In the genomic region with DNA sequence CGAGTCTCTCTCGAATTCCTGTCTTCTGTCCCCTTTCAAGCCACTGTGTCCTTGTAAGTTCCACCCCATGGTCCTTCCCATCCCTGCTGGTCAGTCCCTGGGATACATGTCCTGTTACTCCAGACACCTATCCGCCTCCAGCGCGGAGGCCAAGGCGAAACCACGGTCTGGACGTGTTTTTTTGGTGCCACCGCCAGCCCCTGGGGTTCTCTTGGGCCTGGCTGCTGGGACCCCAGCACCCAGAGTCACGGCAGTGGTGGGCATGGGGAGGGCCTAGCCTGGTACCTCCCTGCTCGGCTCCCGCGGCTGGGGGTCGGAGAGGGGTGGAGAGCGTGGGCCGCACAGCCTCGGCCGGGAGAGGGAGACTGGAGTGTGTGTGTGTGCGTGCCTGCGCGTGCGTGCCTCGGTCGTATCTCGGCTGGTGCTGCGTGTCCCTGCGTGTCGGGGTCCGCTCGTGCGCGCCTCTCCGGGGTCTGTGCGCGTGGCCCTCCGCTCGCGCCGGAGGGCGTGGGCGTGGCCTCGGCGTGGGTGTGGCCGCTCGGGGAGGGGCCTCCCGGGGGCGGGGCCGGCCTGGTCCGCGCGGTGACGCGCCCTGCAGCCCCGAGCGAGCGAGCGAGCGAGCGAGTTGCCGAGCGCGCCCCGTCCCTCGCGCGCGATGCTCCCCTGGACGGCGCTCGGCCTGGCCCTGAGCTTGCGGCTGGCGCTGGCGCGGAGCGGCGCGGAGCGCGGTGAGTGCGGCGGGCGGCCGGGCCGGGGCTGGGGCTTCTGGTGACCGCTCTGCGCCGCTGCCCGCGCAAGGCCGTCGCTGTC, we compare ENCODE assay signal across 8 cellular contexts. TPM values are rescaled to one million over a fixed set of nuclear protein-coding genes. Genes with fewer than 3 reads are reported as not detected.
A peak's percentile ranks its signal among the peaks of the same experiment; 100 is the strongest.
DNase-seq lines count a peak whose midpoint lies in the region; ATAC-seq, FAIRE-seq and TF ChIP-seq lines count a peak whose summit lies in the region.

Gene VWA1, plus strand, starts transcription at position 597 of the 810 bp plus-strand sequence. Its CDS starts 59 bp downstream, at position 656.

- H3K9me3 ChIP-seq in BLaER1 (no peaks in the 10 kb centered on the region), GM12878 (replicated peaks; ENCODE audit: control insufficient read depth, insufficient read depth, low read length) (no peaks in the 10 kb centered on the region)

- ATAC-seq in HG02763 (IDR thresholded peaks at IDR 0.05; ENCODE audit: unreplicated experiment) (peak; percentile 38), GM12878 (peak; percentile 60), sciatic nerve (peak; percentile 35), HG02852 (IDR thresholded peaks at IDR 0.05; ENCODE audit: unreplicated experiment) (no peak), GM19023 (IDR thresholded peaks at IDR 0.05; ENCODE audit: unreplicated experiment) (no peak)

- peak within 1 kb of the TSS; percentile 100 for H3K4me2 ChIP-seq in BLaER1
- peak within 1 kb of the TSS; percentile 84 for H3K4me2 ChIP-seq in GM12878 (ENCODE audit: control insufficient read depth, insufficient read depth)

- H4K20me1 ChIP-seq in BLaER1 (peaks cover 41% of the 10 kb centered on the region), GM12878 (ENCODE audit: control insufficient read depth, insufficient read depth) (no peaks in the 10 kb centered on the region)

- CTCF ChIA-PET in GM12878 (lab: Yijun Ruan, JAX) = no interaction called here

- H3K27me3 ChIP-seq in BLaER1 = no peaks in the 10 kb centered on the region
- H3K27me3 ChIP-seq in GM12878 (replicated peaks in 1 of 2; ENCODE audit: control insufficient read depth in 2 of 2, insufficient read depth in 2 of 2, low read length in 1 of 2) = peaks cover 0 to 11% of the 10 kb centered on the region in 2 experiments; a peak in 3 of 4 replicates

- H3K36me3 ChIP-seq in BLaER1 (peaks cover 12% of the 10 kb centered on the region; the same call in 1 of the 2 replicates), GM12878 (ENCODE audit: control insufficient read depth in 2 of 2, insufficient read depth in 2 of 2, low read length in 1 of 2) (no peaks in the 10 kb centered on the region)

- H3K79me2 ChIP-seq in GM12878 (ENCODE audit: control insufficient read depth, insufficient read depth, low read length) = no peaks in the 10 kb centered on the region

- no peak for TF ChIP-seq POLR2A in GM12878 (IDR thresholded peaks at IDR 0.05; ENCODE audit: low read depth, low read length)

- no peak for TF ChIP-seq RAD21 in GM12878 (IDR thresholded peaks at IDR 0.05; ENCODE audit: insufficient read depth, low read depth, low read length)

- H3K4me3 ChIP-seq in BLaER1 (peak within 1 kb of the TSS; percentile 75), GM12878 (peak within 1 kb of the TSS; percentile 57)

- RAD21 ChIA-PET in GM12878 (lab: Charles Lee; ENCODE audit: unreplicated experiment) = no interaction called here

- DNase-seq in T-helper 2 cell = peak; percentile 30 to 69 (median 34)
- DNase-seq in GM12878 (ENCODE audit: low read depth, low spot score) = no peak
- DNase-seq in hippocampal formation (lab: John Stamatoyannopoulos, UW) = peak; percentile 26 to 76
- peak; percentile 86 for DNase-seq in sciatic nerve (ENCODE audit: low spot score)

- no peak for TF ChIP-seq CTCF in GM12878 (IDR thresholded peaks at IDR 0.05 in 2 of 3, conservative IDR thresholded peaks at IDR 0.05 in 1 of 3; ENCODE audit: control insufficient read depth in 2 of 3, extremely low read depth in 1 of 3, insufficient read depth in 1 of 3, low read depth in 3 of 3, low read length in 3 of 3)

- POLR2A ChIA-PET in GM12878 (lab: Charles Lee) = interaction anchor here (1.0 to 1.1 kb wide), 2 partner anchors 27 to 459 kb away, joined by 3 read pairs; no protein-coding TSS in a partner anchor

- H3K9ac ChIP-seq in BLaER1 (peak within 1 kb of the TSS; percentile 82), GM12878 (ENCODE audit: control insufficient read depth, insufficient read depth, low read length) (peak within 1 kb of the TSS; percentile 34; the same call in 1 of the 2 replicates)

- no peak for TF ChIP-seq EP300 in GM12878 (IDR thresholded peaks at IDR 0.05; ENCODE audit: borderline replicate concordance in 1 of 2, control insufficient read depth in 1 of 2, low read depth in 2 of 2, low read length in 2 of 2)

- intact Hi-C loops in GM12878 (cut with micrococcal nuclease; ENCODE audit: unreplicated experiment) = no loop called here
- intact Hi-C loops in sciatic nerve (cut with DNase I) = no loop called here

- no TSS peak for BruUV-seq in GM12878 (replicated peaks; lab: Mats Ljungman, UMichigan)

- WGBS in GM12878 (ENCODE audit: insufficient coverage, insufficient replicate concordance, low lambda C conversion rate, missing lambda C conversion rate) = 17% methylated on average over 49 of the region's 91 CpGs

- in situ Hi-C loops in GM12878 (cut with MboI) = no loop called here

- peaks cover 96% of the 10 kb centered on the region for H3K4me1 ChIP-seq in BLaER1
- H3K4me1 ChIP-seq in GM12878 (ENCODE audit: control insufficient read depth, insufficient read depth, low read length) = peaks cover 20% of the 10 kb centered on the region

- H3K27ac ChIP-seq in BLaER1 (peak within 1 kb of the TSS; percentile 94), GM12878 (ENCODE audit: control insufficient read depth, insufficient read depth) (no peak within 1 kb of the TSS)

- no peak for FAIRE-seq in GM12878 (lab: Jason Lieb, UNC)

- peak within 1 kb of the TSS; percentile 65 for H2AFZ ChIP-seq in GM12878 (ENCODE audit: control insufficient read depth, low read depth, low read length)

- SMC1A ChIA-PET in GM12878 (lab: Charles Lee; ENCODE audit: uncharacterized antibody, unreplicated experiment) = no interaction called here

TF ChIP-seq in GM12878, 131 proteins besides CTCF, POLR2A, EP300 and RAD21 (continues in another document):
- TF ChIP-seq PML (IDR thresholded peaks at IDR 0.05; ENCODE audit: low read length) = no peak
- peak; percentile 20; the same call in 1 of the 2 replicates for TF ChIP-seq MAX (IDR thresholded peaks at IDR 0.05; ENCODE audit: low read depth, low read length)
- no peak for TF ChIP-seq GABPA (IDR thresholded peaks at IDR 0.05; ENCODE audit: low read depth)
- TF ChIP-seq, protein P1, sequence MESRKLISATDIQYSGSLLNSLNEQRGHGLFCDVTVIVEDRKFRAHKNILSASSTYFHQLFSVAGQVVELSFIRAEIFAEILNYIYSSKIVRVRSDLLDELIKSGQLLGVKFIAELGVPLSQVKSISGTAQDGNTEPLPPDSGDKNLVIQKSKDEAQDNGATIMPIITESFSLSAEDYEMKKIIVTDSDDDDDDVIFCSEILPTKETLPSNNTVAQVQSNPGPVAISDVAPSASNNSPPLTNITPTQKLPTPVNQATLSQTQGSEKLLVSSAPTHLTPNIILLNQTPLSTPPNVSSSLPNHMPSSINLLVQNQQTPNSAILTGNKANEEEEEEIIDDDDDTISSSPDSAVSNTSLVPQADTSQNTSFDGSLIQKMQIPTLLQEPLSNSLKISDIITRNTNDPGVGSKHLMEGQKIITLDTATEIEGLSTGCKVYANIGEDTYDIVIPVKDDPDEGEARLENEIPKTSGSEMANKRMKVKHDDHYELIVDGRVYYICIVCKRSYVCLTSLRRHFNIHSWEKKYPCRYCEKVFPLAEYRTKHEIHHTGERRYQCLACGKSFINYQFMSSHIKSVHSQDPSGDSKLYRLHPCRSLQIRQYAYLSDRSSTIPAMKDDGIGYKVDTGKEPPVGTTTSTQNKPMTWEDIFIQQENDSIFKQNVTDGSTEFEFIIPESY (IDR thresholded peaks at IDR 0.05) = 0 out of 2 replicates have a peak, but pooled peaks have one; percentile 21
- TF ChIP-seq NFXL1 (IDR thresholded peaks at IDR 0.05; ENCODE audit: borderline replicate concordance) = no peak
- peak; percentile 48 for TF ChIP-seq HDAC6 (IDR thresholded peaks at IDR 0.05; ENCODE audit: unreplicated experiment)
- TF ChIP-seq DPF2 (IDR thresholded peaks at IDR 0.05) = no peak
- no peak for TF ChIP-seq IRF4 (IDR thresholded peaks at IDR 0.05; ENCODE audit: low read depth, low read length)
- no peak for TF ChIP-seq ZBED1 (IDR thresholded peaks at IDR 0.05; ENCODE audit: borderline replicate concordance)
- no peak for TF ChIP-seq ZNF274 (IDR thresholded peaks at IDR 0.05; ENCODE audit: insufficient read depth, insufficient read length)

RNA-seq across cellular contexts. Expression of gene VWA1, which starts in this region (rescaled TPM):
- total RNA-seq in GM12878 (2013; cell fraction: nucleolus; rRNA removed) = 1.5 and 2.3 TPM in 2 replicates
- total RNA-seq in GM12878 (2014; rRNA removed) = 0.40 and 0.71 TPM in 2 replicates
- 0.13 and 0.14 TPM in 2 replicates for total RNA-seq in GM12878 (2014; rRNA removed; fragmentation: Illumina TruSeq; extraction: Trizol)
- total RNA-seq in GM12878 (2021) = 1.7 and 1.8 TPM in 2 replicates
- polyA plus RNA-seq in GM12878 (2011; ENCODE audit: low read depth) = 0.70 TPM
- 0.45 and 1.1 TPM in 2 replicates for polyA plus RNA-seq in GM12878 (2011; rRNA removed)
- 1.4 and 2.3 TPM in 2 replicates for polyA plus RNA-seq in GM12878 (2011; cell fraction: cytosol; rRNA removed)
- 3.6 and 5.8 TPM in 2 replicates for polyA plus RNA-seq in GM12878 (2011; cell fraction: nucleus; rRNA removed)
- 4.1 and 4.9 TPM in 2 replicates for polyA plus RNA-seq in GM12878 (2012)
- 0.03 TPM in 1 of 2 replicates, not detected in the other for polyA plus RNA-seq in GM12878 (2014; fragmentation: Illumina TruSeq; extraction: Trizol)
- under 1 TPM in 1 of 2 experiments, not detected in 1; 0.02 TPM for polyA plus RNA-seq in GM12878 (2014; fragmentation: Nextera tagmentation; extraction: Ambion mirVana)
- polyA plus RNA-seq in GM12878 (2014; rRNA removed) = 0.40 and 0.56 TPM in 2 replicates
- under 1 TPM in 1 of 2 experiments, not detected in 1; 0.24 TPM for polyA plus RNA-seq in GM12878 (2016; fragmentation: Nextera tagmentation; extraction: Ambion mirVana)
- 0.51 and 0.88 TPM in 2 replicates for polyA minus RNA-seq in GM12878 (2011; rRNA and poly(A)+ RNA removed)
- 0.42 and 0.80 TPM in 2 replicates for polyA minus RNA-seq in GM12878 (2011; cell fraction: cytosol; rRNA and poly(A)+ RNA removed)
- 1.7 and 1.8 TPM in 2 replicates for polyA minus RNA-seq in GM12878 (2011; cell fraction: nucleus; rRNA and poly(A)+ RNA removed)
- 175 TPM for total RNA-seq in sciatic nerve

Comparison
In these comparisons a context has a peak if more than half of its experiments do, and no peak if none do; other contexts are left out.
1. RNA of gene VWA1 (total RNA-seq): 175 TPM in sciatic nerve (single experiment); 0.13 to 2.3 TPM in GM12878; every median in the first group is over 10 times any median in the second.
2. ATAC-seq: peak in HG02763 (single experiment), GM12878 (single experiment) and sciatic nerve (single experiment); none in HG02852 (single experiment) and GM19023 (single experiment).